Comparison of ENCODE assay signal across 8 cellular contexts in genomic region chr10:32957341-32958084, GRCh38. TPM values are rescaled to one million over a fixed set of nuclear protein-coding genes. Genes with fewer than 3 reads are reported as not detected.
DNase-seq lines count a peak whose midpoint lies in the region; ATAC-seq, FAIRE-seq and TF ChIP-seq lines count a peak whose summit lies in the region.

No MANE protein-coding gene starts in this region.

- H3K4me1 ChIP-seq in heart left ventricle: peaks cover 5 to 83% (median 63%) of the 10 kb centered on the region in 12 donors
- H3K4me1 ChIP-seq in parathyroid adenoma: peaks cover 25% of the 10 kb centered on the region

- H3K4me1 Mint-ChIP-seq in activated naive CD4-positive, alpha-beta T cell treated with anti-CD3 and anti-CD28 coated beads, Interleukin-2, amount 50 U/mL, for 24 hours: peaks cover 63% of the 10 kb centered on the region

- H3K4me2 ChIP-seq in parathyroid adenoma (ENCODE audit: low read length): peak overlapping the region; percentile 73

- H3K27me3 ChIP-seq in heart left ventricle (no peaks in the 10 kb centered on the region), parathyroid adenoma (ENCODE audit: control insufficient read depth, insufficient read depth, low read length) (no peaks in the 10 kb centered on the region)

- FAIRE-seq in GM12892 (lab: Jason Lieb, UNC): peak; percentile 40

- TF ChIP-seq CTCF in heart left ventricle (IDR thresholded peaks at IDR 0.05) (no peak), parathyroid adenoma (IDR thresholded peaks at IDR 0.05) (no peak)

- H2AFZ ChIP-seq in parathyroid adenoma: peak overlapping the region; percentile 81

- H3K9me3 ChIP-seq in heart left ventricle: no peaks in the 10 kb centered on the region
- H3K9me3 ChIP-seq in parathyroid adenoma (ENCODE audit: control insufficient read depth, low read length): no peaks in the 10 kb centered on the region

- ATAC-seq in HG02588 (IDR thresholded peaks at IDR 0.05; ENCODE audit: unreplicated experiment): peak; percentile 28
- peak in 3 of 4 donors; percentile 4 to 35 (median 35) for ATAC-seq in heart left ventricle

- no peaks in the 10 kb centered on the region for H3K9me3 Mint-ChIP-seq in activated naive CD4-positive, alpha-beta T cell treated with anti-CD3 and anti-CD28 coated beads, Interleukin-2, amount 50 U/mL, for 24 hours

- H3K79me2 ChIP-seq in parathyroid adenoma: peaks cover 19% of the 10 kb centered on the region

- H3K4me3 ChIP-seq in heart left ventricle (peak overlapping the region; percentile 63 to 100 (median 93)), parathyroid adenoma (ENCODE audit: low read depth, low read length) (peak overlapping the region; percentile 83)

- H3K9ac ChIP-seq in parathyroid adenoma: peak overlapping the region; percentile 84

- no peaks in the 10 kb centered on the region for H3K36me3 Mint-ChIP-seq in activated naive CD4-positive, alpha-beta T cell treated with anti-CD3 and anti-CD28 coated beads, Interleukin-2, amount 50 U/mL, for 24 hours

- no peak for DNase-seq in GM12892 (ENCODE audit: insufficient read length)
- DNase-seq in NCI-H69 (lab: John Stamatoyannopoulos, UW): peak; percentile 66
- DNase-seq in heart left ventricle: peak; percentile 64 to 82 (median 72)
- no peak for DNase-seq in putamen (ENCODE audit: low spot score)
- DNase-seq in amniotic stem cell (lab: John Stamatoyannopoulos, UW): no peak

- H3K27ac Mint-ChIP-seq in activated naive CD4-positive, alpha-beta T cell treated with anti-CD3 and anti-CD28 coated beads, Interleukin-2, amount 50 U/mL, for 24 hours: peak overlapping the region; percentile 86

- H3K36me3 ChIP-seq in heart left ventricle (peaks cover 0 to 5% (median 0%) of the 10 kb centered on the region in 9 donors), parathyroid adenoma (ENCODE audit: control insufficient read depth, insufficient read depth, low read length) (no peaks in the 10 kb centered on the region)

- H3K4me3 Mint-ChIP-seq in activated naive CD4-positive, alpha-beta T cell treated with anti-CD3 and anti-CD28 coated beads, Interleukin-2, amount 50 U/mL, for 24 hours: peak overlapping the region; percentile 87

- peak overlapping the region; percentile 94 to 100 (median 99) for H3K27ac ChIP-seq in heart left ventricle
- peak overlapping the region; percentile 80 for H3K27ac ChIP-seq in parathyroid adenoma

- 0 to 1% (median 1%) methylated on average over 48 to 87 of the region's 87 CpGs for WGBS in heart left ventricle, 4 donors

- TF ChIP-seq POLR2A in GM12892 (IDR thresholded peaks at IDR 0.05; ENCODE audit: low read depth, low read length): no peak
- TF ChIP-seq POLR2A in heart left ventricle (IDR thresholded peaks at IDR 0.05): peak in 1 of 2 donors; percentile 8

- intact Hi-C loops in heart left ventricle (cut with DNase I): loop anchor here (1.0 to 10.0 kb wide), 7 partner anchors 17 to 50 kb away; no protein-coding TSS in a partner anchor

- H3K27me3 Mint-ChIP-seq in activated naive CD4-positive, alpha-beta T cell treated with anti-CD3 and anti-CD28 coated beads, Interleukin-2, amount 50 U/mL, for 24 hours: no peaks in the 10 kb centered on the region

RNA-seq across cellular contexts. Expression of gene ITGB1, which starts 0.5 kb away (rescaled TPM):
- 39.2 TPM for polyA plus RNA-seq in GM12892 (2012; ENCODE audit: missing spikeins)
- 1,000 to 10,000 TPM in 1 of 9 donors, 100 to 1,000 TPM in 8; 542 to 1,594 (median 701) TPM for total RNA-seq in heart left ventricle
- 1,000 to 10,000 TPM in 1 of 2 donors, 100 to 1,000 TPM in 1; 150 to 1,693 TPM for polyA plus RNA-seq in heart left ventricle

Comparison
In these comparisons a context has a peak if more than half of its experiments do, and no peak if none do; other contexts are left out.
1. DNase-seq: peak in NCI-H69 (single experiment) and heart left ventricle (5 of 5); none in GM12892 (single experiment), putamen (single experiment) and amniotic stem cell (single experiment).